Comparison of ENCODE assay signal across 1 cellular context in genomic region chr14:67674480-67675218, GRCh38.
A peak's percentile ranks its signal among the peaks of the same experiment; 100 is the strongest.
TF ChIP-seq lines count a peak whose summit lies in the region.

TSS of gene VTI1B (minus strand) at chr14:67674632. CDS start at chr14:67674489, 143 bp downstream.

TF ChIP-seq in WTC11, 78 proteins besides CTCF, POLR2A, EP300 and RAD21 (continued from another document):
- TF ChIP-seq E2F1 (CRISPR knock-in tag; IDR thresholded peaks at IDR 0.05): no peak
- no peak for TF ChIP-seq JAZF1 (CRISPR knock-in tag; IDR thresholded peaks at IDR 0.05)
- no peak for TF ChIP-seq ZNF138 (CRISPR knock-in tag; conservative IDR thresholded peaks at IDR 0.05)
- 0 out of 2 replicates have a peak, but pooled peaks have one; percentile 54 for TF ChIP-seq RELA (CRISPR knock-in tag; IDR thresholded peaks at IDR 0.05; ENCODE audit: borderline replicate concordance)
- TF ChIP-seq, protein P1, sequence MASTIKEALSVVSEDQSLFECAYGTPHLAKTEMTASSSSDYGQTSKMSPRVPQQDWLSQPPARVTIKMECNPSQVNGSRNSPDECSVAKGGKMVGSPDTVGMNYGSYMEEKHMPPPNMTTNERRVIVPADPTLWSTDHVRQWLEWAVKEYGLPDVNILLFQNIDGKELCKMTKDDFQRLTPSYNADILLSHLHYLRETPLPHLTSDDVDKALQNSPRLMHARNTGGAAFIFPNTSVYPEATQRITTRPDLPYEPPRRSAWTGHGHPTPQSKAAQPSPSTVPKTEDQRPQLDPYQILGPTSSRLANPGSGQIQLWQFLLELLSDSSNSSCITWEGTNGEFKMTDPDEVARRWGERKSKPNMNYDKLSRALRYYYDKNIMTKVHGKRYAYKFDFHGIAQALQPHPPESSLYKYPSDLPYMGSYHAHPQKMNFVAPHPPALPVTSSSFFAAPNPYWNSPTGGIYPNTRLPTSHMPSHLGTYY (CRISPR knock-in tag; IDR thresholded peaks at IDR 0.05): no peak
- no peak for TF ChIP-seq ZNF281 (CRISPR knock-in tag; IDR thresholded peaks at IDR 0.05)
- TF ChIP-seq FOXP4 (CRISPR knock-in tag; IDR thresholded peaks at IDR 0.05): no peak; the same call in 1 of the 2 replicates
- no peak for TF ChIP-seq FOXJ3 (CRISPR knock-in tag; IDR thresholded peaks at IDR 0.05; ENCODE audit: borderline replicate concordance)
- TF ChIP-seq ZBTB21 (CRISPR knock-in tag; IDR thresholded peaks at IDR 0.05; ENCODE audit: borderline replicate concordance): no peak
- no peak for TF ChIP-seq NFE2L1 (CRISPR knock-in tag; IDR thresholded peaks at IDR 0.05)
- TF ChIP-seq SMAD3 (CRISPR knock-in tag; IDR thresholded peaks at IDR 0.05; ENCODE audit: borderline replicate concordance): 0 out of 2 replicates have a peak, but pooled peaks have one; percentile 33
- TF ChIP-seq, protein P2, sequence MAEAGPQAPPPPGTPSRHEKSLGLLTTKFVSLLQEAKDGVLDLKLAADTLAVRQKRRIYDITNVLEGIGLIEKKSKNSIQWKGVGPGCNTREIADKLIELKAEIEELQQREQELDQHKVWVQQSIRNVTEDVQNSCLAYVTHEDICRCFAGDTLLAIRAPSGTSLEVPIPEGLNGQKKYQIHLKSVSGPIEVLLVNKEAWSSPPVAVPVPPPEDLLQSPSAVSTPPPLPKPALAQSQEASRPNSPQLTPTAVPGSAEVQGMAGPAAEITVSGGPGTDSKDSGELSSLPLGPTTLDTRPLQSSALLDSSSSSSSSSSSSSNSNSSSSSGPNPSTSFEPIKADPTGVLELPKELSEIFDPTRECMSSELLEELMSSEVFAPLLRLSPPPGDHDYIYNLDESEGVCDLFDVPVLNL (CRISPR knock-in tag; IDR thresholded peaks at IDR 0.05; ENCODE audit: borderline replicate concordance, low read depth): 0 out of 2 replicates have a peak, but pooled peaks have one; percentile 46
- no peak for TF ChIP-seq SMAD4 (CRISPR knock-in tag; IDR thresholded peaks at IDR 0.05)
- no peak for TF ChIP-seq CREB1 (CRISPR knock-in tag; IDR thresholded peaks at IDR 0.05)
- peak; percentile 64; the same call in 1 of the 2 replicates for TF ChIP-seq ATF6 (CRISPR knock-in tag; IDR thresholded peaks at IDR 0.05)
